31 cellular contexts compared by ENCODE assay signal in genomic region chr14:69234106-69234505, GRCh38. TPM values are rescaled to one million over a fixed set of nuclear protein-coding genes. Genes with fewer than 3 reads are reported as not detected.
"Had no signal": no experiment of that assay in that cellular context is flagged by ENCODE, and none has a peak within 500 bp of the region (broad histone marks: within the 10 kb centered on the region; RNA-seq: fewer than 3 reads in every experiment).

No MANE protein-coding gene starts in this region.

- ATAC-seq: naive thymus-derived CD4-positive, alpha-beta T cell; natural killer cell; right cardiac atrium; right lobe of liver; stimulated activated effector memory CD8-positive, alpha-beta T cell treated with anti-CD3 and anti-CD28 coated beads, Interleukin-12 subunit alpha, Interleukin-12 subunit beta, amount 100 ng/mL, for 72 hours; stimulated activated naive B cell treated with anti-CD40 and anti-IgM and Interleukin-4, amounts not matched to agents 10 μg/mL and 1 μg/mL and 100 μg/mL, for 72 hours had no signal

- H3K4me3 ChIP-seq: neural progenitor cell, ovary, psoas muscle, right lobe of liver, sigmoid colon, skin epidermis, smooth muscle cell, spleen, stomach, thoracic aorta, thyroid gland, tibial nerve, upper lobe of left lung, vagina had no signal

- H3K27ac Mint-ChIP-seq: naive thymus-derived CD4-positive, alpha-beta T cell; natural killer cell; nephron; neural progenitor cell; stimulated activated effector memory CD8-positive, alpha-beta T cell treated with anti-CD3 and anti-CD28 coated beads, Interleukin-12 subunit alpha, Interleukin-12 subunit beta, amount 100 ng/mL, for 72 hours; stimulated activated naive B cell treated with anti-CD40 and anti-IgM and Interleukin-4, amounts not matched to agents 10 μg/mL and 1 μg/mL and 100 μg/mL, for 72 hours; stimulated activated naive CD8-positive, alpha-beta T cell treated with anti-CD3 and anti-CD28 coated beads, Interleukin-15, Interleukin-2, amounts not matched to agents 100 ng/mL and 50 ng/mL, for 24 hours had no signal

- H2AFZ ChIP-seq: neural progenitor cell, parathyroid adenoma had no signal

- H3K4me1 Mint-ChIP-seq: natural killer cell; nephron; neural progenitor cell; stimulated activated effector memory CD8-positive, alpha-beta T cell treated with anti-CD3 and anti-CD28 coated beads, Interleukin-12 subunit alpha, Interleukin-12 subunit beta, amount 100 ng/mL, for 72 hours; stimulated activated naive B cell treated with anti-CD40 and anti-IgM and Interleukin-4, amounts not matched to agents 10 μg/mL and 1 μg/mL and 100 μg/mL, for 72 hours had no signal

- H3K4me2 ChIP-seq: neural progenitor cell, smooth muscle cell had no signal

- H3K9ac ChIP-seq: neural progenitor cell, parathyroid adenoma had no signal

- H3K27ac ChIP-seq: neural progenitor cell, ovary, parathyroid adenoma, psoas muscle, right lobe of liver, sigmoid colon, skin epidermis, spleen, stomach, thoracic aorta, thyroid gland, tibial nerve, upper lobe of left lung, vagina had no signal

- H3K4me3 Mint-ChIP-seq: naive thymus-derived CD4-positive, alpha-beta T cell; natural killer cell; nephron; neural progenitor cell; stimulated activated effector memory CD8-positive, alpha-beta T cell treated with anti-CD3 and anti-CD28 coated beads, Interleukin-12 subunit alpha, Interleukin-12 subunit beta, amount 100 ng/mL, for 72 hours; stimulated activated naive B cell treated with anti-CD40 and anti-IgM and Interleukin-4, amounts not matched to agents 10 μg/mL and 1 μg/mL and 100 μg/mL, for 72 hours; stimulated activated naive CD8-positive, alpha-beta T cell treated with anti-CD3 and anti-CD28 coated beads, Interleukin-15, Interleukin-2, amounts not matched to agents 100 ng/mL and 50 ng/mL, for 24 hours had no signal

- H3K27me3 Mint-ChIP-seq: naive thymus-derived CD4-positive, alpha-beta T cell; progenitor cell of endocrine pancreas; stimulated activated naive B cell treated with anti-CD40 and anti-IgM and Interleukin-4, amounts not matched to agents 10 μg/mL and 1 μg/mL and 100 μg/mL, for 72 hours; stimulated activated naive CD8-positive, alpha-beta T cell treated with anti-CD3 and anti-CD28 coated beads, Interleukin-15, Interleukin-2, amounts not matched to agents 100 ng/mL and 50 ng/mL, for 24 hours had no signal

- H3K79me2 ChIP-seq: parathyroid adenoma had no signal

- H3K9me3 Mint-ChIP-seq: naive thymus-derived CD4-positive, alpha-beta T cell; natural killer cell; nephron; neural progenitor cell; stimulated activated effector memory CD8-positive, alpha-beta T cell treated with anti-CD3 and anti-CD28 coated beads, Interleukin-12 subunit alpha, Interleukin-12 subunit beta, amount 100 ng/mL, for 72 hours; stimulated activated naive B cell treated with anti-CD40 and anti-IgM and Interleukin-4, amounts not matched to agents 10 μg/mL and 1 μg/mL and 100 μg/mL, for 72 hours; stimulated activated naive CD8-positive, alpha-beta T cell treated with anti-CD3 and anti-CD28 coated beads, Interleukin-15, Interleukin-2, amounts not matched to agents 100 ng/mL and 50 ng/mL, for 24 hours had no signal

- H3K9me3 ChIP-seq: ovary, psoas muscle, right lobe of liver, sigmoid colon, spleen, stomach, thoracic aorta, thyroid gland, tibial nerve, upper lobe of left lung, vagina had no signal

- H3K36me3 ChIP-seq: neural progenitor cell, ovary had no signal

- DNase-seq: naive thymus-derived CD4-positive, alpha-beta T cell; natural killer cell; occipital lobe; ovary; posterior cingulate gyrus; psoas muscle; right cardiac atrium; right lobe of liver; sigmoid colon; spleen; stimulated activated CD4-positive, alpha-beta T cell treated with anti-CD3 and anti-CD28 coated beads, Interleukin-12 subunit alpha, Interleukin-12 subunit beta, amount 100 ng/mL, for 4 hours; stimulated activated CD4-positive, alpha-beta T cell treated with anti-CD3 and anti-CD28 coated beads, Interleukin-2, amount 100 ng/mL, for 24 hours; stimulated activated CD4-positive, alpha-beta T cell treated with anti-CD3 and anti-CD28 coated beads, Interleukin-2, amount 100 ng/mL, for 48 hours; stimulated activated CD4-positive, alpha-beta T cell treated with anti-CD3 and anti-CD28 coated beads, Interleukin-4, amount 100 ng/mL, for 24 hours; stimulated activated naive B cell treated with anti-CD40 and anti-IgM and Interleukin-4, amounts not matched to agents 10 μg/mL and 1 μg/mL and 100 μg/mL, for 72 hours; stimulated activated naive CD4-positive, alpha-beta T cell treated with Interleukin-2 at 50 U/mL for 16 hours; stomach; thyroid gland; trophoblast cell; upper lobe of left lung had no signal

- H3K27me3 ChIP-seq: neural progenitor cell, ovary, right lobe of liver, sigmoid colon, spleen, stomach, thyroid gland, tibial nerve, upper lobe of left lung, vagina had no signal

- H3K4me1 ChIP-seq: neural progenitor cell, parathyroid adenoma, psoas muscle, right lobe of liver, sigmoid colon, spleen, thyroid gland, tibial nerve, upper lobe of left lung, vagina had no signal

RNA-seq across cellular contexts. Expression of gene GALNT16, which starts 25.9 kb away (rescaled TPM):
- total RNA-seq: natural killer cell had no signal
- polyA plus RNA-seq: naive thymus-derived CD4-positive, alpha-beta T cell had no signal
